11 cellular contexts compared by ENCODE assay signal in genomic region chr14:67137744-67138371, GRCh38. TPM values are rescaled to one million over a fixed set of nuclear protein-coding genes. Genes with fewer than 3 reads are reported as not detected.
DNase-seq lines count a peak whose midpoint lies in the region; ATAC-seq and TF ChIP-seq lines count a peak whose summit lies in the region.
"Had no signal": no experiment of that assay in that cellular context is flagged by ENCODE, and none has a peak within 500 bp of the region (broad histone marks: within the 10 kb centered on the region; RNA-seq: fewer than 3 reads in every experiment).

No MANE protein-coding gene starts in this region.

- H3K4me3 ChIP-seq in MM.1S (ENCODE audit: low read length) (no peak overlapping the region), cardiac fibroblast (replicated peaks in 1 of 2; ENCODE audit: low read depth in 2 of 2, low read length in 2 of 2) (no peak overlapping the region), ovary (no peak overlapping the region), left lung (no peak overlapping the region)
- H3K4me3 ChIP-seq: BLaER1, SK-N-MC had no signal

- CTCF ChIA-PET in HEK293T (lab: Yijun Ruan, JAX), result interaction anchor here (0.6 kb wide), 1 partner anchor 18 kb away, joined by 3 read pairs; no protein-coding TSS in a partner anchor

- no peak overlapping the region for H3K4me3 Mint-ChIP-seq in neural crest cell

- H3K27me3 Mint-ChIP-seq in neural crest cell (ENCODE audit: low read depth), result no peaks in the 10 kb centered on the region

- H2AFZ ChIP-seq in MM.1S (ENCODE audit: low read length), result no peak overlapping the region

- H3K9me3 ChIP-seq in MM.1S (replicated peaks; ENCODE audit: insufficient read depth, low read length) (no peaks in the 10 kb centered on the region), ovary (no peaks in the 10 kb centered on the region), left lung (no peaks in the 10 kb centered on the region)
- H3K9me3 ChIP-seq: BLaER1 had no signal

- H3K4me2 ChIP-seq in MM.1S (ENCODE audit: low read depth, low read length), result no peak overlapping the region
- H3K4me2 ChIP-seq: BLaER1 had no signal

- no peaks in the 10 kb centered on the region for H4K20me1 ChIP-seq in MM.1S (ENCODE audit: insufficient read depth, low read length)
- H4K20me1 ChIP-seq: BLaER1 had no signal

- H3K27ac Mint-ChIP-seq in neural crest cell (ENCODE audit: unreplicated experiment), result no peak overlapping the region

- H3K9ac ChIP-seq in MM.1S (ENCODE audit: low read length), result no peak overlapping the region
- H3K9ac ChIP-seq: BLaER1 had no signal

- no peaks in the 10 kb centered on the region for H3K4me1 Mint-ChIP-seq in neural crest cell

- no peak for TF ChIP-seq POLR2A in ovary (IDR thresholded peaks at IDR 0.05)

- H3K9me2 ChIP-seq in MM.1S (replicated peaks; ENCODE audit: insufficient read depth, low read length), result no peaks in the 10 kb centered on the region

- no peaks in the 10 kb centered on the region for H3K9me3 Mint-ChIP-seq in neural crest cell

- POLR2A ChIA-PET in HEK293T (lab: Yijun Ruan, JAX), result no interaction called here

- TF ChIP-seq CTCF in MM.1S (IDR thresholded peaks at IDR 0.05; ENCODE audit: low read length), result peak; percentile 17; the same call in 1 of the 2 replicates
- peak; percentile 54 for TF ChIP-seq CTCF in cardiac fibroblast (IDR thresholded peaks at IDR 0.05; ENCODE audit: low read depth, low read length)
- TF ChIP-seq CTCF in neural crest cell (conservative IDR thresholded peaks at IDR 0.05), result peak; percentile 63
- no peak for TF ChIP-seq CTCF in ovary (IDR thresholded peaks at IDR 0.05)
- no peak for TF ChIP-seq CTCF in left lung (IDR thresholded peaks at IDR 0.05)

- no peak for ATAC-seq in left lung

- H3K4me1 ChIP-seq in MM.1S (ENCODE audit: low read length) (no peaks in the 10 kb centered on the region), ovary (ENCODE audit: insufficient read depth) (no peaks in the 10 kb centered on the region), left lung (no peaks in the 10 kb centered on the region)
- H3K4me1 ChIP-seq: BLaER1 had no signal

- H3K79me2 ChIP-seq in MM.1S (ENCODE audit: low read length), result no peaks in the 10 kb centered on the region

- H3K36me3 ChIP-seq in MM.1S (replicated peaks; ENCODE audit: insufficient read depth, low read length), result no peaks in the 10 kb centered on the region
- no peaks in the 10 kb centered on the region for H3K36me3 ChIP-seq in ovary
- H3K36me3 ChIP-seq in left lung, result no peaks in the 10 kb centered on the region
- H3K36me3 ChIP-seq: BLaER1 had no signal

- no peaks in the 10 kb centered on the region for H3F3A ChIP-seq in MM.1S (ENCODE audit: insufficient read depth, low read length)

- TF ChIP-seq EP300 in ovary (IDR thresholded peaks at IDR 0.05), result no peak

- no peak overlapping the region for H3K27ac ChIP-seq in MM.1S (ENCODE audit: low read length)
- no peak overlapping the region for H3K27ac ChIP-seq in ovary
- H3K27ac ChIP-seq in left lung, result no peak overlapping the region
- H3K27ac ChIP-seq: BLaER1, SK-N-MC had no signal

- no peaks in the 10 kb centered on the region for H3K27me3 ChIP-seq in MM.1S (replicated peaks; ENCODE audit: insufficient read depth, low read length)
- H3K27me3 ChIP-seq in ovary, result peaks cover 2% of the 10 kb centered on the region
- H3K27me3 ChIP-seq in left lung, result no peaks in the 10 kb centered on the region
- H3K27me3 ChIP-seq: BLaER1 had no signal

- H3K36me3 Mint-ChIP-seq in neural crest cell (ENCODE audit: low read depth), result no peaks in the 10 kb centered on the region

- DNase-seq in DMS53 (lab: John Stamatoyannopoulos, UW) (peak; percentile 13), DMS53 treated with DMSO at 0.1 percent for 48 hours (lab: John Stamatoyannopoulos, UW; ENCODE audit: unreplicated experiment) (no peak), MM.1S (peak; percentile 17), cardiac fibroblast (ENCODE audit: low read depth in 2 of 2) (peak; percentile 36 to 43), neural crest cell (ENCODE audit: low read depth, low spot score) (no peak), HEK293T (ENCODE audit: extremely low spot score) (no peak), ovary (no peak), left lung (no peak)
- DNase-seq: stimulated activated CD4-positive, alpha-beta T cell treated with anti-CD3 and anti-CD28 coated beads, Interleukin-12 subunit alpha, Interleukin-12 subunit beta, amount 100 ng/mL, for 4 hours had no signal

- intact Hi-C loops in ovary (cut with DNase I), result loop anchor here in 1 of 4 donors (10.0 kb wide), 1 partner anchor 643 kb away; no protein-coding TSS in a partner anchor
- intact Hi-C loops in left lung (cut with DNase I), result no loop called here

TF ChIP-seq in HEK293T, 16 proteins besides CTCF, POLR2A, EP300 and RAD21:
- TF ChIP-seq TARDBP (IDR thresholded peaks at IDR 0.05) (no peak), CTBP1 (IDR thresholded peaks at IDR 0.05; ENCODE audit: borderline replicate concordance) (no peak), FOXM1 (IDR thresholded peaks at IDR 0.05; ENCODE audit: borderline replicate concordance) (no peak), FOXA1 (IDR thresholded peaks at IDR 0.05) (no peak), LEF1 (IDR thresholded peaks at IDR 0.05; ENCODE audit: borderline replicate concordance) (no peak), PKNOX1 (IDR thresholded peaks at IDR 0.05) (no peak), SP1 (IDR thresholded peaks at IDR 0.05) (no peak), L3MBTL2 (conservative IDR thresholded peaks at IDR 0.05) (no peak), HDGF (IDR thresholded peaks at IDR 0.05; ENCODE audit: borderline replicate concordance) (no peak), ELF4 (IDR thresholded peaks at IDR 0.05) (no peak), NFRKB (IDR thresholded peaks at IDR 0.05) (no peak), FOXK2 (IDR thresholded peaks at IDR 0.05) (no peak), ARNT (IDR thresholded peaks at IDR 0.05) (no peak), ZNF384 (IDR thresholded peaks at IDR 0.05) (no peak), BHLHE40 (IDR thresholded peaks at IDR 0.05; ENCODE audit: borderline replicate concordance) (no peak), SUZ12 (IDR thresholded peaks at IDR 0.05) (no peak)

RNA-seq across cellular contexts. Expression of gene GARIN2, which starts 51.4 kb away (rescaled TPM):
- total RNA-seq in neural crest cell (0.12 and 0.30 TPM in 2 replicates), ovary (under 1 TPM in 3 of 7 donors, not detected in 4; 0.25 to 0.40 (median 0.31) TPM), left lung (under 1 TPM in 1 of 2 donors, not detected in 1; 0.12 TPM)
- under 1 TPM in 1 of 2 donors, not detected in 1; 0.67 TPM for polyA plus RNA-seq in ovary

Comparison
In these comparisons a context has a peak if more than half of its experiments do, and no peak if none do; other contexts are left out.
1. DNase-seq: peak in DMS53 (single experiment), MM.1S (single experiment) and cardiac fibroblast (2 of 2); none in DMS53 treated with DMSO at 0.1 percent for 48 hours (single experiment), neural crest cell (single experiment), HEK293T (single experiment), ovary (0 of 5) and left lung (0 of 2).
2. CTCF ChIP-seq: peak in MM.1S (single experiment), cardiac fibroblast (single experiment) and neural crest cell (single experiment); none in ovary (0 of 3) and left lung (0 of 2).